ENCODE assay signal across 9 cellular contexts in genomic region chr1:62318756-62319544, GRCh38. TPM values are rescaled to one million over a fixed set of nuclear protein-coding genes. Genes with fewer than 3 reads are reported as not detected.
A peak's percentile ranks its signal among the peaks of the same experiment; 100 is the strongest.
DNase-seq lines count a peak whose midpoint lies in the region; ATAC-seq and TF ChIP-seq lines count a peak whose summit lies in the region.
"Had no signal": no experiment of that assay in that cellular context is flagged by ENCODE, and none has a peak within 500 bp of the region (broad histone marks: within the 10 kb centered on the region; RNA-seq: fewer than 3 reads in every experiment).

Gene KANK4 (minus strand): TSS chr1:62319434. CDS start chr1:62281564, 37,870 bp downstream.

- H3K9me3 ChIP-seq in skeletal muscle tissue (ENCODE audit: control insufficient read depth in 3 of 3, low read length in 3 of 3) = no peaks in the 10 kb centered on the region
- no peaks in the 10 kb centered on the region for H3K9me3 ChIP-seq in tibial artery

- intact Hi-C loops in tibial artery (cut with DNase I; ENCODE audit: low total_unique reads) = no loop called here

- H3K27ac Mint-ChIP-seq in activated naive CD8-positive, alpha-beta T cell treated with anti-CD3 and anti-CD28 coated beads for 36 hours = no peak within 1 kb of the TSS

- H3K4me1 ChIP-seq in skeletal muscle tissue (ENCODE audit: control insufficient read depth in 3 of 3, insufficient read depth in 3 of 3, low read length in 3 of 3) = peaks cover 4 to 9% (median 7%) of the 10 kb centered on the region in 3 donors
- H3K4me1 ChIP-seq in tibial artery = peaks cover 0 to 14% (median 9%) of the 10 kb centered on the region in 4 donors

- H3K27me3 ChIP-seq in skeletal muscle tissue (ENCODE audit: control insufficient read depth in 3 of 3, insufficient read depth in 3 of 3, low read length in 3 of 3) = peaks cover 9 to 25% (median 23%) of the 10 kb centered on the region in 3 donors
- H3K27me3 ChIP-seq in tibial artery = peaks cover 0 to 36% of the 10 kb centered on the region in 2 donors

- H3K27ac ChIP-seq in skeletal muscle tissue (ENCODE audit: low read depth, low read length) (no peak within 1 kb of the TSS), tibial artery (no peak within 1 kb of the TSS)

- H3K36me3 ChIP-seq in skeletal muscle tissue (ENCODE audit: control insufficient read depth in 3 of 3, insufficient read depth in 3 of 3, low read length in 3 of 3) (no peaks in the 10 kb centered on the region), tibial artery (no peaks in the 10 kb centered on the region)

- H3K4me1 Mint-ChIP-seq in activated naive CD8-positive, alpha-beta T cell treated with anti-CD3 and anti-CD28 coated beads for 36 hours = no peaks in the 10 kb centered on the region

- H3K4me3 ChIP-seq in skeletal muscle tissue (ENCODE audit: low read length in 3 of 3) (peak within 1 kb of the TSS; percentile 22 to 51 (median 45)), tibial artery (peak within 1 kb of the TSS in 1 of 2 donors; percentile 27)

- H3K4me3 Mint-ChIP-seq in activated naive CD8-positive, alpha-beta T cell treated with anti-CD3 and anti-CD28 coated beads for 36 hours = no peak within 1 kb of the TSS

- no peaks in the 10 kb centered on the region for H3K9me3 Mint-ChIP-seq in activated naive CD8-positive, alpha-beta T cell treated with anti-CD3 and anti-CD28 coated beads for 36 hours

- H3K36me3 Mint-ChIP-seq in activated naive CD8-positive, alpha-beta T cell treated with anti-CD3 and anti-CD28 coated beads for 36 hours = no peaks in the 10 kb centered on the region

- no peak for ATAC-seq in GM21723 (IDR thresholded peaks at IDR 0.05; ENCODE audit: unreplicated experiment)

- no peak for TF ChIP-seq CTCF in tibial artery (IDR thresholded peaks at IDR 0.05)

- H3K27me3 Mint-ChIP-seq in activated naive CD8-positive, alpha-beta T cell treated with anti-CD3 and anti-CD28 coated beads for 36 hours = peaks cover 49% of the 10 kb centered on the region

- peak within 1 kb of the TSS in 2 of 3 donors; percentile 33 for H3K9ac ChIP-seq in skeletal muscle tissue (ENCODE audit: low read depth in 1 of 3, low read length in 3 of 3)

- DNase-seq in HuH-7 (ENCODE audit: low spot score) (peak; percentile 62), islet precursor cell (peak; percentile 77), epidermal melanocyte (ENCODE audit: insufficient read length, low spot score) (no peak), tibial artery (no peak), SKM-1 treated with dmso at 0.1 percent for 144 hours (lab: John Stamatoyannopoulos, UW; ENCODE audit: unreplicated experiment) (no peak)
- peak; percentile 10 for DNase-seq in activated naive CD8-positive, alpha-beta T cell treated with anti-CD3 and anti-CD28 coated beads for 36 hours
- DNase-seq: MV-4-11 had no signal

RNA-seq across cellular contexts. Expression of gene KANK4, which starts in this region (rescaled TPM):
- total RNA-seq in activated naive CD8-positive, alpha-beta T cell treated with anti-CD3 and anti-CD28 coated beads for 36 hours = not detected
- 8.4 TPM for total RNA-seq in skeletal muscle tissue

Comparison
In these comparisons a context has a peak if more than half of its experiments do, and no peak if none do; other contexts are left out.
1. Peak in DNase-seq in activated naive CD8-positive, alpha-beta T cell treated with anti-CD3 and anti-CD28 coated beads for 36 hours; RNA of the gene not detected or under 1 TPM.
2. DNase-seq: peak in HuH-7 (single experiment) and islet precursor cell (single experiment); none in epidermal melanocyte (single experiment), tibial artery (0 of 2) and SKM-1 treated with dmso at 0.1 percent for 144 hours (single experiment).